Comparison of ENCODE assay signal across 10 cellular contexts in genomic region chr10:116740971-116741370, GRCh38. TPM values are rescaled to one million over a fixed set of nuclear protein-coding genes. Genes with fewer than 3 reads are reported as not detected.
DNase-seq lines count a peak whose midpoint lies in the region; ATAC-seq and TF ChIP-seq lines count a peak whose summit lies in the region.
"Had no signal": no experiment of that assay in that cellular context is flagged by ENCODE, and none has a peak within 500 bp of the region (broad histone marks: within the 10 kb centered on the region; RNA-seq: fewer than 3 reads in every experiment).

No MANE protein-coding gene starts in this region.

- DNase-seq in Caco-2 (no peak), retina (peak; percentile 46), NCI-H187 (lab: John Stamatoyannopoulos, UW) (no peak), GM20000 (ENCODE audit: low spot score) (no peak)
- DNase-seq in CD4-positive, alpha-beta T cell: no peak

- H3K9ac ChIP-seq in iPS-18a (ENCODE audit: low read length): no peak overlapping the region

- CTCF ChIA-PET in Caco-2 (lab: Charles Lee): no interaction called here
- CTCF ChIA-PET in CD4-positive, alpha-beta T cell (lab: Charles Lee): no interaction called here

- H3K27me3 ChIP-seq in Caco-2 (replicated peaks; ENCODE audit: control insufficient read depth, insufficient read depth, low read length): no peaks in the 10 kb centered on the region
- H3K27me3 ChIP-seq in iPS-18a (ENCODE audit: control insufficient read depth, insufficient read depth, low read length): peaks cover 64% of the 10 kb centered on the region
- H3K27me3 ChIP-seq in CD4-positive, alpha-beta T cell (ENCODE audit: control insufficient read depth, insufficient read depth, low read length): peaks cover 89% of the 10 kb centered on the region

- intact Hi-C loops in Caco-2 (cut with micrococcal nuclease; ENCODE audit: unreplicated experiment): loop anchor here (5.0 kb wide), 1 partner anchor 59 kb away; no protein-coding TSS in a partner anchor
- intact Hi-C loops in CD4-positive, alpha-beta T cell (cut with DNase I, micrococcal nuclease): loop anchor here in 1 of 2 experiments (5.0 to 10.0 kb wide), 2 partner anchors 431 to 634 kb away; partner anchors contain the start of gene PDZD8

- no peak overlapping the region for H3K27ac Mint-ChIP-seq in Caco-2 (ENCODE audit: unreplicated experiment)
- no peak overlapping the region for H3K27ac Mint-ChIP-seq in CD4-positive, alpha-beta T cell
- H3K27ac Mint-ChIP-seq: dendritic cell treated with granulocyte-macrophage colony-stimulating factor and Interleukin-4, amounts not matched to agents 40 ng/mL and 50 ng/mL, for 4 days had no signal

- H3K27ac ChIP-seq in iPS-18a (ENCODE audit: low read length): no peak overlapping the region
- no peak overlapping the region for H3K27ac ChIP-seq in CD4-positive, alpha-beta T cell (ENCODE audit: low read depth, low read length)
- H3K27ac ChIP-seq: SK-N-MC had no signal

- peak overlapping the region; percentile 64 for H3K4me3 Mint-ChIP-seq in Caco-2 (ENCODE audit: unreplicated experiment)
- H3K4me3 Mint-ChIP-seq in CD4-positive, alpha-beta T cell: no peak overlapping the region

- H3K36me3 ChIP-seq in Caco-2 (ENCODE audit: control insufficient read depth, insufficient read depth, low read length) (no peaks in the 10 kb centered on the region), iPS-18a (ENCODE audit: control insufficient read depth, low read depth, low read length) (no peaks in the 10 kb centered on the region)

- H3K4me3 ChIP-seq in Caco-2 (ENCODE audit: low read depth, low read length) (peak overlapping the region; percentile 62), WI38 (ENCODE audit: low read depth, low read length) (peak overlapping the region; percentile 79), iPS-18a (ENCODE audit: low read length) (peak overlapping the region; percentile 54)

- ATAC-seq in GM21447 (IDR thresholded peaks at IDR 0.05; ENCODE audit: unreplicated experiment): no peak
- no peak for ATAC-seq in CD4-positive, alpha-beta T cell (ENCODE audit: poor library complexity)

- H3K9me3 Mint-ChIP-seq in Caco-2 (ENCODE audit: unreplicated experiment): no peaks in the 10 kb centered on the region
- H3K9me3 Mint-ChIP-seq in CD4-positive, alpha-beta T cell: no peaks in the 10 kb centered on the region
- H3K9me3 Mint-ChIP-seq: dendritic cell treated with granulocyte-macrophage colony-stimulating factor and Interleukin-4, amounts not matched to agents 40 ng/mL and 50 ng/mL, for 4 days had no signal

- H3K9me3 ChIP-seq in Caco-2 (no peaks in the 10 kb centered on the region), iPS-18a (ENCODE audit: control insufficient read depth, low read depth, low read length) (no peaks in the 10 kb centered on the region)
- peaks cover 6% of the 10 kb centered on the region for H3K9me3 ChIP-seq in CD4-positive, alpha-beta T cell (ENCODE audit: control insufficient read depth, low read length)

- no peak for TF ChIP-seq CTCF in Caco-2 (IDR thresholded peaks at IDR 0.05; ENCODE audit: insufficient read depth in 1 of 2, low read depth in 1 of 2, low read length in 1 of 2, severe bottlenecking in 1 of 2, unreplicated experiment in 1 of 2)
- TF ChIP-seq CTCF in WI38 (IDR thresholded peaks at IDR 0.05; ENCODE audit: low read depth, low read length): no peak
- no peak for TF ChIP-seq CTCF in CD4-positive, alpha-beta T cell (IDR thresholded peaks at IDR 0.05)
- no peak for TF ChIP-seq CTCF in GM20000 (IDR thresholded peaks at IDR 0.05; ENCODE audit: extremely low read depth, missing control alignments)

- H3K27me3 Mint-ChIP-seq in Caco-2 (ENCODE audit: insufficient read depth, unreplicated experiment): no peaks in the 10 kb centered on the region
- H3K27me3 Mint-ChIP-seq in CD4-positive, alpha-beta T cell: peaks cover 81% of the 10 kb centered on the region

- POLR2A ChIA-PET in Caco-2 (lab: Charles Lee): no interaction called here
- POLR2A ChIA-PET in CD4-positive, alpha-beta T cell (lab: Charles Lee): no interaction called here

- no peaks in the 10 kb centered on the region for H3K4me1 Mint-ChIP-seq in Caco-2 (ENCODE audit: low read depth, unreplicated experiment)
- H3K4me1 Mint-ChIP-seq in CD4-positive, alpha-beta T cell (ENCODE audit: low read depth): peaks cover 5% of the 10 kb centered on the region

- no peaks in the 10 kb centered on the region for H3K36me3 Mint-ChIP-seq in Caco-2 (ENCODE audit: insufficient read depth, unreplicated experiment)
- no peaks in the 10 kb centered on the region for H3K36me3 Mint-ChIP-seq in CD4-positive, alpha-beta T cell (ENCODE audit: low read depth)

- no TSS peak for BruUV-seq in Caco-2 (replicated peaks; lab: Mats Ljungman, UMichigan)

- H3K4me1 ChIP-seq in Caco-2: no peaks in the 10 kb centered on the region
- no peaks in the 10 kb centered on the region for H3K4me1 ChIP-seq in iPS-18a (ENCODE audit: control insufficient read depth, low read depth, low read length)

RNA-seq across cellular contexts. Expression of gene HSPA12A, which starts 1.4 kb away (rescaled TPM):
- 22.9 and 27.0 TPM in 2 replicates for total RNA-seq in Caco-2 (2022)
- under 1 TPM in 1 of 2 experiments, not detected in 1; 0.49 TPM for total RNA-seq in CD4-positive, alpha-beta T cell

Comparison
In these comparisons a context has a peak if more than half of its experiments do, and no peak if none do; other contexts are left out.
1. RNA of gene HSPA12A, which starts 1.4 kb away (total RNA-seq): 22.9 to 27.0 TPM in Caco-2; 0.49 TPM in CD4-positive, alpha-beta T cell; every median in the first group is over 10 times any median in the second.
2. Peak in every context shown above with its lines, with median percentiles within 50 percentile points of each other: H3K4me3 ChIP-seq.